Comparison of ENCODE assay signal across 15 cellular contexts in genomic region chr21:34830386-34831140, GRCh38.
A peak's percentile ranks its signal among the peaks of the same experiment; 100 is the strongest.
DNase-seq lines count a peak whose midpoint lies in the region; ATAC-seq and TF ChIP-seq lines count a peak whose summit lies in the region.
"Had no signal": no experiment of that assay in that cellular context is flagged by ENCODE, and none has a peak within 500 bp of the region (broad histone marks: within the 10 kb centered on the region; RNA-seq: fewer than 3 reads in every experiment).

No MANE protein-coding gene starts in this region.

- peaks cover 0 to 3% (median 0%) of the 10 kb centered on the region in 3 donors for H3K27me3 Mint-ChIP-seq in CD14-positive monocyte (ENCODE audit: low read depth in 3 of 3)

- H3K36me3 Mint-ChIP-seq in CD14-positive monocyte = peaks cover 60 to 73% of the 10 kb centered on the region in 2 donors

- ATAC-seq in omental fat pad (ENCODE audit: low FRiP score) = peak; percentile 45

- no peaks in the 10 kb centered on the region for H3K27me3 ChIP-seq in ACC112 (ENCODE audit: insufficient read depth, low read length)
- H3K27me3 ChIP-seq in right atrium auricular region = no peaks in the 10 kb centered on the region
- H3K27me3 ChIP-seq: MG63 had no signal

- H3K27ac Mint-ChIP-seq in CD14-positive monocyte = peak overlapping the region; percentile 81 to 92 (median 85)

- no peak overlapping the region for H3K4me3 Mint-ChIP-seq in CD14-positive monocyte
- H3K4me3 Mint-ChIP-seq: HFFc6 had no signal

- intact Hi-C loops in CD14-positive monocyte (cut with micrococcal nuclease) = no loop called here

- H3K9me3 Mint-ChIP-seq in CD14-positive monocyte = no peaks in the 10 kb centered on the region
- H3K9me3 Mint-ChIP-seq: HFFc6 had no signal

- peaks cover 22% of the 10 kb centered on the region for H3K4me1 ChIP-seq in ACC112 (ENCODE audit: control insufficient read depth, insufficient read depth, low read length, unreplicated experiment)
- H3K4me1 ChIP-seq in right atrium auricular region = peaks cover 0 to 4% of the 10 kb centered on the region in 2 donors

- H3K9me3 ChIP-seq in right atrium auricular region = no peaks in the 10 kb centered on the region
- H3K9me3 ChIP-seq: MG63 had no signal

- peaks cover 64% of the 10 kb centered on the region for H3K4me1 Mint-ChIP-seq in CD14-positive monocyte

- H3K79me2 ChIP-seq in ACC112 (ENCODE audit: control insufficient read depth, insufficient read depth, low read length, unreplicated experiment) = peaks cover 42% of the 10 kb centered on the region

- H3K4me3 ChIP-seq in ACC112 (ENCODE audit: low read depth, low read length) (no peak overlapping the region), right atrium auricular region (no peak overlapping the region)
- H3K4me3 ChIP-seq: MG63 had no signal

- H2AFZ ChIP-seq in ACC112 (ENCODE audit: low read length, unreplicated experiment) = no peak overlapping the region

- H3K36me3 ChIP-seq in ACC112 (ENCODE audit: insufficient read depth, low read length) (peaks cover 55% of the 10 kb centered on the region), right atrium auricular region (no peaks in the 10 kb centered on the region)

- no peak for TF ChIP-seq CTCF in CD14-positive monocyte (IDR thresholded peaks at IDR 0.05)
- no peak for TF ChIP-seq CTCF in omental fat pad (IDR thresholded peaks at IDR 0.05)
- TF ChIP-seq CTCF in right atrium auricular region (IDR thresholded peaks at IDR 0.05) = no peak

- DNase-seq in CD14-positive monocyte (ENCODE audit: low spot score) (no peak), MV-4-11 (lab: John Stamatoyannopoulos, UW) (peak; percentile 67), omental fat pad (ENCODE audit: low spot score) (no peak), medulla oblongata (ENCODE audit: extremely low spot score) (no peak), right atrium auricular region (ENCODE audit: low spot score) (no peak), T-helper 2 cell (no peak)
- DNase-seq: HFFc6, KG1, MG63, NCI-H1417, NCI-H2029, NCI-H524 had no signal

- peak overlapping the region; percentile 49 for H3K27ac ChIP-seq in ACC112 (ENCODE audit: low read depth, low read length)
- H3K27ac ChIP-seq in right atrium auricular region = no peak overlapping the region
- H3K27ac ChIP-seq: HL-60, RWPE1 had no signal
